ENCODE assay signal across 20 cellular contexts in genomic region chr6:106804238-106805016, GRCh38.
DNase-seq lines count a peak whose midpoint lies in the region; ATAC-seq and TF ChIP-seq lines count a peak whose summit lies in the region.
"Had no signal": no experiment of that assay in that cellular context is flagged by ENCODE, and none has a peak within 500 bp of the region (broad histone marks: within the 10 kb centered on the region; RNA-seq: fewer than 3 reads in every experiment).

No MANE protein-coding gene starts in this region.

- TF ChIP-seq CTCF in nephron (IDR thresholded peaks at IDR 0.05; ENCODE audit: unreplicated experiment in 3 of 3), result no peak
- no peak for TF ChIP-seq CTCF in coronary artery (IDR thresholded peaks at IDR 0.05)

- no peak overlapping the region for H3K4me3 ChIP-seq in coronary artery

- H3K27ac Mint-ChIP-seq in nephron, result peak overlapping the region; percentile 88 to 96 (median 91)
- H3K27ac Mint-ChIP-seq: activated T-helper 2 cell treated with anti-CD3 and anti-CD28 coated beads, Interferon-gamma antibody, Interleukin-2, Interleukin-4, amounts not matched to agents 10 μg/mL and 5 μg/mL and 100 μg/mL, durations not matched to agents 14 hours and 24 hours and 36 hours; stimulated activated naive CD8-positive, alpha-beta T cell treated with anti-CD3 and anti-CD28 coated beads, Interleukin-15, amount 100 ng/mL, for 72 hours had no signal

- DNase-seq in EH (ENCODE audit: low read depth) (peak; percentile 5), NCI-H526 (lab: John Stamatoyannopoulos, UW) (peak; percentile 48 to 60), iPS DF 19.7 (ENCODE audit: low read depth, low spot score) (peak; percentile 90), coronary artery (ENCODE audit: low spot score) (no peak), nucleus accumbens (lab: John Stamatoyannopoulos, UW) (no peak)
- DNase-seq in activated effector memory CD4-positive, alpha-beta T cell treated with anti-CD3 and anti-CD28 coated beads, Interleukin-2, amount 50 U/mL, for 16 hours, result no peak
- DNase-seq: ACHN; activated CD4-positive, CD25-positive, alpha-beta regulatory T cell treated with anti-CD3 and anti-CD28 coated beads, Interleukin-2, amount 50 U/mL, for 72 hours; amniotic stem cell; DMS79; HCEC 1CT; NCI-H146; NCI-H226; right cardiac atrium; Right ventricle myocardium superior; stimulated activated naive CD8-positive, alpha-beta T cell treated with anti-CD3 and anti-CD28 coated beads, Interleukin-15, amount 100 ng/mL, for 72 hours; T-helper 2 cell had no signal

- peaks cover 33% of the 10 kb centered on the region for H3K4me1 Mint-ChIP-seq in nephron
- H3K4me1 Mint-ChIP-seq: stimulated activated naive CD8-positive, alpha-beta T cell treated with anti-CD3 and anti-CD28 coated beads, Interleukin-15, amount 100 ng/mL, for 72 hours had no signal

- no peak overlapping the region for H3K4me3 Mint-ChIP-seq in nephron
- H3K4me3 Mint-ChIP-seq: stimulated activated naive CD8-positive, alpha-beta T cell treated with anti-CD3 and anti-CD28 coated beads, Interleukin-15, amount 100 ng/mL, for 72 hours had no signal

- peaks cover 12% of the 10 kb centered on the region for H3K27me3 Mint-ChIP-seq in nephron (ENCODE audit: low read depth)

- H3K9me3 Mint-ChIP-seq in nephron, result peaks cover 24% of the 10 kb centered on the region

- no peak overlapping the region for H3K27ac ChIP-seq in coronary artery

- H3K36me3 Mint-ChIP-seq in nephron (ENCODE audit: low read depth), result peaks cover 9% of the 10 kb centered on the region

- no peak for ATAC-seq in HG02571 (IDR thresholded peaks at IDR 0.05; ENCODE audit: unreplicated experiment)
- ATAC-seq: right cardiac atrium; stimulated activated naive CD8-positive, alpha-beta T cell treated with anti-CD3 and anti-CD28 coated beads, Interleukin-15, amount 100 ng/mL, for 72 hours had no signal

Comparison
In these comparisons a context has a peak if more than half of its experiments do, and no peak if none do; other contexts are left out.
1. DNase-seq: peak in EH (single experiment), NCI-H526 (2 of 2) and iPS DF 19.7 (single experiment); none in coronary artery (single experiment), nucleus accumbens (0 of 56) and activated effector memory CD4-positive, alpha-beta T cell treated with anti-CD3 and anti-CD28 coated beads, Interleukin-2, amount 50 U/mL, for 16 hours (single experiment).